Comparison of ENCODE assay signal across 8 cellular contexts in genomic region chr17:81057079-81057730, GRCh38. TPM values are rescaled to one million over a fixed set of nuclear protein-coding genes. Genes with fewer than 3 reads are reported as not detected.
A peak's percentile ranks its signal among the peaks of the same experiment; 100 is the strongest.
DNase-seq lines count a peak whose midpoint lies in the region; FAIRE-seq and TF ChIP-seq lines count a peak whose summit lies in the region.

No MANE protein-coding gene starts in this region.

- no peak for FAIRE-seq in kidney (lab: Jason Lieb, UNC)

- no peak for TF ChIP-seq POLR2A in breast epithelium (IDR thresholded peaks at IDR 0.05)

- H3K27me3 ChIP-seq in breast epithelium = no peaks in the 10 kb centered on the region

- peaks cover 9 to 10% of the 10 kb centered on the region in 2 donors for H3K4me1 ChIP-seq in breast epithelium
- H3K4me1 ChIP-seq in kidney (ENCODE audit: control insufficient read depth in 1 of 2, insufficient read depth in 1 of 2, low read depth in 1 of 2, low read length in 2 of 2) = peaks cover 10 to 16% of the 10 kb centered on the region in 2 donors

- intact Hi-C loops in breast epithelium (cut with DNase I; ENCODE audit: low total_unique reads) (no loop called here), kidney (cut with DNase I) (no loop called here)

- peak; percentile 66 for DNase-seq in HuH-7.5 (ENCODE audit: low spot score)
- DNase-seq in breast epithelium (ENCODE audit: low spot score in 2 of 2) = peak; percentile 73 to 80
- DNase-seq in kidney = no peak
- peak in 12 of 49 donors; percentile 16 to 68 (median 28) for DNase-seq in substantia nigra (lab: John Stamatoyannopoulos, UW)
- DNase-seq in DMS79 treated with DMSO at 0.1 percent for 48 hours (lab: John Stamatoyannopoulos, UW) = no peak
- DNase-seq in NCI-H128 (lab: John Stamatoyannopoulos, UW; ENCODE audit: unreplicated experiment) = no peak
- no peak for DNase-seq in DMS53 (lab: John Stamatoyannopoulos, UW)
- DNase-seq in activated naive CD4-positive, alpha-beta T cell treated with anti-CD3 and anti-CD28 coated beads, Interleukin-2, amount 50 U/mL, for 16 hours = no peak

- H3K4me3 ChIP-seq in breast epithelium (peak overlapping the region in 1 of 3 donors; percentile 15), kidney (ENCODE audit: low read length in 2 of 2) (no peak overlapping the region)

- H3K9ac ChIP-seq in kidney (ENCODE audit: low read length in 2 of 2) = no peak overlapping the region

- TF ChIP-seq CTCF in breast epithelium (IDR thresholded peaks at IDR 0.05) = peak in 1 of 3 donors; percentile 32
- TF ChIP-seq CTCF in kidney (IDR thresholded peaks at IDR 0.05; ENCODE audit: borderline replicate concordance, extremely low read depth, insufficient read depth) = no peak

- peak overlapping the region; percentile 91 for H3K27ac ChIP-seq in breast epithelium
- H3K27ac ChIP-seq in kidney (ENCODE audit: low read depth in 2 of 2, low read length in 2 of 2) = peak overlapping the region; percentile 65 to 74
- H3K27ac ChIP-seq in substantia nigra (ENCODE audit: low read depth, low read length, poor library complexity, severe bottlenecking) = peak overlapping the region; percentile 27

- H3K9me3 ChIP-seq in breast epithelium = no peaks in the 10 kb centered on the region
- no peaks in the 10 kb centered on the region for H3K9me3 ChIP-seq in kidney (ENCODE audit: control insufficient read depth in 1 of 2, low read length in 2 of 2)

- no peaks in the 10 kb centered on the region for H3K36me3 ChIP-seq in breast epithelium
- peaks cover 7 to 14% of the 10 kb centered on the region in 2 donors for H3K36me3 ChIP-seq in kidney (ENCODE audit: control insufficient read depth in 1 of 2, insufficient read depth in 2 of 2, low read length in 2 of 2)

RNA-seq across cellular contexts. Expression of gene BAIAP2, which starts 22.3 kb away (rescaled TPM):
- total RNA-seq in breast epithelium = 10 to 100 TPM; 21.0 to 47.0 (median 37.6) TPM
- 45.8 TPM for total RNA-seq in kidney
- 44.5 TPM for polyA plus RNA-seq in kidney (ENCODE audit: insufficient read depth, low read depth, low replicate concordance)

Comparison
In these comparisons a context has a peak if more than half of its experiments do, and no peak if none do; other contexts are left out.
1. DNase-seq: peak in HuH-7.5 (single experiment) and breast epithelium (2 of 2); none in kidney (single experiment), DMS79 treated with DMSO at 0.1 percent for 48 hours (single experiment), NCI-H128 (single experiment), DMS53 (single experiment) and activated naive CD4-positive, alpha-beta T cell treated with anti-CD3 and anti-CD28 coated beads, Interleukin-2, amount 50 U/mL, for 16 hours (single experiment).
2. H3K27ac ChIP-seq: peak in every context shown above with its lines; median percentile 91 in breast epithelium; 70 in kidney; 27 in substantia nigra.